Comparison of ENCODE assay signal across 8 cellular contexts in the genomic region with DNA sequence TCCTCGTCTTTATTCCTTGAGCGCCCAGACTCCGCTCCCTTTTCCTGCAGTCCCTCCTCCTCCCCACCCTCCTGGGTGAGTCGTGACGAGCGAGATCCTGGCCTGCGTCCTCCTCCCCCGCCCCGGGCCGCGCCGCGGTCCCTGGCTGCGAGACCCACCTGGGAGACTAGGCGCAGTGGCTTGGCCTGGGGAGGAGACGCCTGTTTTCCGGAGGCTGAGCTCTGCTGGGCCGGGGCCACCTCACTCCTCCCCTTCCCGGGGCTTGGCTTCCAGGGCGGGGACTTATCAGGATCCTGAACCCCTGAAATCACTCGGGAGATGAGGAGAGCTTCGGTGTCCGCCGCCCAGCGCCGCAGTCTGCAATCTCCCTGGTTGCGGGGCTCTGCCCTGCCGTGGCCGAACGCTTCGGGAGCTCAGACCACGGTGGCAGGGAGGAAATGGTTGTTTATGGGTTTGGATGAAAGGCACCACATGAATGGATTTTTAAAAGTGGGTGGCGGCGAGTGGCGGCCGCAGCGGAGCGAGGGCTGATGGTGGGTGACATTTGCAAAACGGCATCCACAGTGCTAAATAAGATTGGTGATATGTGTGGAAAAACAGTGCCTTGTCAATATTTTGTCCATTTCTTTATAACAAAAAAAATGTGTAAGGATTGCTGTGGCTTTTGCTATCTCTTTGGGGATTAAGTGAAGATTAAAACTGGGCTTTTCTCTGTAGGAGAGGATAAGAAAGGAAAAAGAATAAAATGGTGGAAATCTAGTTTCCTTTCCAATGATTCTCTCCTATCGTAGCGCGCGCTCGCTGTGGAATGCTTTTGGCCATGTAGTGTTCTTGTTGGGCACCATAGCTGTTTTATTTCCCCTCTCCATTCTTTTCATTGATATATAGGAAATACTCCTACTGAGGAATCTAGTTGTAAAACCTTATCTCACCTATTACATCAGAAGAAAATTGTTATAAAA. TPM values are rescaled to one million over a fixed set of nuclear protein-coding genes. Genes with fewer than 3 reads are reported as not detected.
DNase-seq lines count a peak whose midpoint lies in the region; ATAC-seq and FAIRE-seq lines count a peak whose summit lies in the region.

No MANE protein-coding gene starts in this region.

- no peak overlapping the region for H3K9ac ChIP-seq in SK-N-MC (ENCODE audit: insufficient read length)

- H3K27ac ChIP-seq in SK-N-MC, result no peak overlapping the region

- intact Hi-C loops in left cardiac atrium (cut with DNase I), result no loop called here

- H3K9me3 ChIP-seq in SK-N-MC (ENCODE audit: low read depth, low read length), result no peaks in the 10 kb centered on the region; the same call in 1 of the 2 replicates

- no peak for FAIRE-seq in GM19239 (lab: Jason Lieb, UNC)

- peak; percentile 51 to 55 for DNase-seq in NCI-H524 (lab: John Stamatoyannopoulos, UW)
- DNase-seq in NCI-H524 treated with DMSO at 0.1 percent for 48 hours (lab: John Stamatoyannopoulos, UW), result no peak
- DNase-seq in SK-N-MC (ENCODE audit: low read depth, low spot score), result no peak
- peak; percentile 28 for DNase-seq in amniotic epithelial cell (ENCODE audit: low read depth)
- DNase-seq in left cardiac atrium, result peak; percentile 87
- DNase-seq in pons (ENCODE audit: low spot score), result peak; percentile 40
- DNase-seq in GM19239 (ENCODE audit: insufficient read length, low spot score), result no peak

- ATAC-seq in left cardiac atrium (peak; percentile 53 to 69), HG02885 (IDR thresholded peaks at IDR 0.05; ENCODE audit: poor library complexity, unreplicated experiment) (no peak)

- peak overlapping the region; percentile 86 for H3K4me3 ChIP-seq in SK-N-MC

- H3K36me3 ChIP-seq in SK-N-MC (ENCODE audit: insufficient read depth, low read length), result no peaks in the 10 kb centered on the region

RNA-seq across cellular contexts. Expression of a gene that starts 1.2 kb away (rescaled TPM):
- 10 to 100 TPM; 40.4 to 41.5 TPM for total RNA-seq in left cardiac atrium

Comparison
In these comparisons a context has a peak if more than half of its experiments do, and no peak if none do; other contexts are left out.
1. DNase-seq: peak in NCI-H524 (2 of 2), amniotic epithelial cell (single experiment), left cardiac atrium (single experiment) and pons (single experiment); none in NCI-H524 treated with DMSO at 0.1 percent for 48 hours (single experiment), SK-N-MC (single experiment) and GM19239 (single experiment).